11 cellular contexts compared by ENCODE assay signal in the genomic region with DNA sequence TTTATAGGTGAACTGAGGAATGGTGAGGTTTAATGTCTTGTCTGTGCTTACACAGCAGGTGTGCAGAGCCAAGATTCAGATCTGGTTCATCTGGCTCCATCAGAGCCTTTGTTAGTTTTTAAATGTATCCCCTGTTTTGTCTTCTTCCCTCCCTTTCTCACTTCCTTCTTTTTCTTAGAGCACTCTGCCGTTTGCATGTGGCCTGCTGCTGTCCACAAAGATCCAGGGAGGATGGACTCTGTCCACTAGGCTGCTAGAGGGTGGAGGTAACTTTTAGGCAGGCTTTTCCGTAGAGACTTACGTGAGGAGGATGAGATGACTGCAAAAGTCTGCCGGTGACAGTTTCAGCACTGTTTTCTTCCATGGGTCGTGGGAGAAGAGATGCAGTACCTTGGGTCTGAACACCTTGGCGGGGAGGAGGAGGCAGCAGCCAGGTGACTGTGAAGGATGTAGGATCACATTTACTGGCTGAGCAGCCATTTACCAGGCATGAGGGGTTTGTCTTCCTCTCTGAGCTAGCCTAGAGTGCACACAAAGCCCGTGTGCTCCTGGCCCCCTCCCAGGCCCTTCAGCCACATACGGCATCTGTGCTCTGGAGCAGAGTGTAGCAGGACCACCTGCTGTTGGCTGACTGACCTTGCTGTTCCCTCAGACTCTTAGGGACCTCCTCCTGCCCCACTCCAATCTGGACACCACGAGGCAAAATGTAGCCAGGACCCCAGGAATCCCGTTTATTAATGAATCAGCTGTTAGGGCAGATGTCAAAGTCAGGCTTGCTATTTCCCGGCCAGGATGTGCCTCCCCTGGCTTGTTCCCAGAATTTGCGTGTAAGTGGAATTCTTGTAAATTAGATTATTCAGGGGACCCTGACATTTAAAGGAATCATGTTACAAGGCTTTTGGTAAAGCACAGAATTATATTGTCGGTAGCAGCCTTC. TPM values are rescaled to one million over a fixed set of nuclear protein-coding genes. Genes with fewer than 3 reads are reported as not detected.
DNase-seq lines count a peak whose midpoint lies in the region; ATAC-seq and TF ChIP-seq lines count a peak whose summit lies in the region.
"Had no signal": no experiment of that assay in that cellular context is flagged by ENCODE, and none has a peak within 500 bp of the region (broad histone marks: within the 10 kb centered on the region; RNA-seq: fewer than 3 reads in every experiment).

No MANE protein-coding gene starts in this region.

- no peak for TF ChIP-seq EP300 in transverse colon (IDR thresholded peaks at IDR 0.05; ENCODE audit: low read depth)

- peaks cover 22 to 54% (median 26%) of the 10 kb centered on the region in 4 donors for H3K4me1 ChIP-seq in transverse colon

- peak overlapping the region; percentile 88 to 93 (median 90) for H3K27ac ChIP-seq in transverse colon

- peaks cover 39% of the 10 kb centered on the region for H3K36me3 Mint-ChIP-seq in activated T-helper 2 cell treated with anti-CD3 and anti-CD28 coated beads, Interferon-gamma antibody, Interleukin-2, Interleukin-4, amounts not matched to agents 10 μg/mL and 5 μg/mL and 100 μg/mL, durations not matched to agents 14 hours and 24 hours and 36 hours (ENCODE audit: low read depth)

- no peaks in the 10 kb centered on the region for H3K9me3 ChIP-seq in transverse colon

- TF ChIP-seq POLR2A in transverse colon (IDR thresholded peaks at IDR 0.05) (no peak), lower leg skin (IDR thresholded peaks at IDR 0.05) (no peak)

- H3K27me3 ChIP-seq in kidney epithelial cell (ENCODE audit: control insufficient read depth, insufficient read depth, low read length) (no peaks in the 10 kb centered on the region), transverse colon (no peaks in the 10 kb centered on the region)

- H3K4me3 Mint-ChIP-seq in activated T-helper 2 cell treated with anti-CD3 and anti-CD28 coated beads, Interferon-gamma antibody, Interleukin-2, Interleukin-4, amounts not matched to agents 10 μg/mL and 5 μg/mL and 100 μg/mL, durations not matched to agents 14 hours and 24 hours and 36 hours (ENCODE audit: low read depth), result peak overlapping the region; percentile 85

- H3K4me3 ChIP-seq in kidney epithelial cell (ENCODE audit: low read depth, low read length) (peak overlapping the region; percentile 80), transverse colon (peak overlapping the region in 3 of 4 donors; percentile 58 to 79 (median 62)), lower leg skin (ENCODE audit: low read depth, poor library complexity, severe bottlenecking) (no peak overlapping the region)

- 61 to 62% methylated on average over 6 to 12 of the region's 13 CpGs for WGBS in transverse colon (ENCODE audit: low coverage in 1 of 2), 2 donors
- 42 to 52% methylated on average over 12 to 13 of the region's 13 CpGs for WGBS in lower leg skin, 2 donors

- peaks cover 48% of the 10 kb centered on the region for H3K4me1 Mint-ChIP-seq in activated T-helper 2 cell treated with anti-CD3 and anti-CD28 coated beads, Interferon-gamma antibody, Interleukin-2, Interleukin-4, amounts not matched to agents 10 μg/mL and 5 μg/mL and 100 μg/mL, durations not matched to agents 14 hours and 24 hours and 36 hours (ENCODE audit: low read depth)

- TF ChIP-seq CTCF in kidney epithelial cell (IDR thresholded peaks at IDR 0.05; ENCODE audit: insufficient read depth, low read length, poor library complexity, severe bottlenecking) (no peak), transverse colon (IDR thresholded peaks at IDR 0.05) (no peak), lower leg skin (IDR thresholded peaks at IDR 0.05) (no peak)

- intact Hi-C loops in Right ventricle myocardium inferior (cut with DNase I), result loop anchor here (5.0 kb wide), 1 partner anchor 491 kb away; no protein-coding TSS in a partner anchor
- intact Hi-C loops in left cardiac atrium (cut with DNase I), result no loop called here
- intact Hi-C loops in activated T-helper 2 cell treated with anti-CD3 and anti-CD28 coated beads, Interferon-gamma antibody, Interleukin-2, Interleukin-4, amounts not matched to agents 10 μg/mL and 5 μg/mL and 100 μg/mL, durations not matched to agents 14 hours and 24 hours and 36 hours (cut with micrococcal nuclease), result loop anchor here (10.0 kb wide), 1 partner anchor 143 kb away; no protein-coding TSS in a partner anchor
- intact Hi-C loops in transverse colon (cut with DNase I; ENCODE audit: low total_unique reads), result no loop called here
- intact Hi-C loops in lower leg skin (cut with DNase I; ENCODE audit: low total_unique reads), result no loop called here

- in situ Hi-C loops in transverse colon (cut with MboI; ENCODE audit: low pct_ligation_motif_present in 1 of 4, low pct_unique_long_range_greater_than_20kb in 1 of 4, low sequenced_read_pairs in 3 of 4), result no loop called here

- H3K36me3 ChIP-seq in kidney epithelial cell (ENCODE audit: control insufficient read depth, insufficient read depth, low read length) (no peaks in the 10 kb centered on the region), transverse colon (no peaks in the 10 kb centered on the region)

- peak overlapping the region; percentile 51 for H3K27ac Mint-ChIP-seq in activated T-helper 2 cell treated with anti-CD3 and anti-CD28 coated beads, Interferon-gamma antibody, Interleukin-2, Interleukin-4, amounts not matched to agents 10 μg/mL and 5 μg/mL and 100 μg/mL, durations not matched to agents 14 hours and 24 hours and 36 hours

- ATAC-seq in Right ventricle myocardium inferior (no peak), left cardiac atrium (no peak)

- peak; percentile 34 for DNase-seq in Right ventricle myocardium inferior (ENCODE audit: missing footprints)
- DNase-seq in left cardiac atrium, result no peak
- no peak for DNase-seq in activated T-helper 2 cell treated with anti-CD3 and anti-CD28 coated beads, Interferon-gamma antibody, Interleukin-2, Interleukin-4, amounts not matched to agents 10 μg/mL and 5 μg/mL and 100 μg/mL, durations not matched to agents 14 hours and 24 hours and 36 hours (ENCODE audit: low spot score)
- no peak for DNase-seq in kidney epithelial cell (ENCODE audit: low read depth)
- no peak for DNase-seq in transverse colon
- no peak for DNase-seq in lower leg skin (ENCODE audit: low spot score in 2 of 2)
- no peak for DNase-seq in cerebellar nuclear complex (lab: John Stamatoyannopoulos, UW)
- no peak for DNase-seq in iPS-NIHi7 (ENCODE audit: extremely low spot score)
- DNase-seq: NCI-H1694 treated with DMSO at 0.1 percent for 48 hours had no signal

- H3K9me3 Mint-ChIP-seq in activated T-helper 2 cell treated with anti-CD3 and anti-CD28 coated beads, Interferon-gamma antibody, Interleukin-2, Interleukin-4, amounts not matched to agents 10 μg/mL and 5 μg/mL and 100 μg/mL, durations not matched to agents 14 hours and 24 hours and 36 hours, result no peaks in the 10 kb centered on the region

- no peaks in the 10 kb centered on the region for H3K27me3 Mint-ChIP-seq in activated T-helper 2 cell treated with anti-CD3 and anti-CD28 coated beads, Interferon-gamma antibody, Interleukin-2, Interleukin-4, amounts not matched to agents 10 μg/mL and 5 μg/mL and 100 μg/mL, durations not matched to agents 14 hours and 24 hours and 36 hours (ENCODE audit: low read depth)

RNA-seq across cellular contexts. Expression of gene NTMT1, which starts 1.9 kb away (rescaled TPM):
- total RNA-seq in Right ventricle myocardium inferior, result 72.1 TPM
- total RNA-seq in left cardiac atrium, result 10 to 100 TPM; 43.4 to 53.8 TPM
- total RNA-seq in activated T-helper 2 cell treated with anti-CD3 and anti-CD28 coated beads, Interferon-gamma antibody, Interleukin-2, Interleukin-4, amounts not matched to agents 10 μg/mL and 5 μg/mL and 100 μg/mL, durations not matched to agents 14 hours and 24 hours and 36 hours, result 58.4 and 61.5 TPM in 2 replicates
- 52.6 and 57.2 TPM in 2 replicates for total RNA-seq in kidney epithelial cell
- total RNA-seq in transverse colon, result 10 to 100 TPM; 11.3 to 19.1 (median 14.3) TPM
- 10 to 100 TPM; 19.7 to 31.0 (median 25.7) TPM for total RNA-seq in lower leg skin

RNA-seq across cellular contexts. Expression of gene C9orf50, which starts 6.9 kb away (rescaled TPM):
- not detected for total RNA-seq in Right ventricle myocardium inferior
- not detected for total RNA-seq in left cardiac atrium
- total RNA-seq in activated T-helper 2 cell treated with anti-CD3 and anti-CD28 coated beads, Interferon-gamma antibody, Interleukin-2, Interleukin-4, amounts not matched to agents 10 μg/mL and 5 μg/mL and 100 μg/mL, durations not matched to agents 14 hours and 24 hours and 36 hours, result not detected in 2 replicates
- total RNA-seq in kidney epithelial cell, result not detected in 2 replicates
- not detected for total RNA-seq in transverse colon
- total RNA-seq in lower leg skin, result not detected
- total RNA-seq: glomerular endothelial cell, urinary bladder had no signal

RNA-seq across cellular contexts. Expression of gene ASB6, which starts 14.1 kb away (rescaled TPM):
- total RNA-seq in Right ventricle myocardium inferior, result 9.3 TPM
- 10 to 100 TPM in 1 of 2 donors, 1 to 10 TPM in 1; 8.3 to 11.6 TPM for total RNA-seq in left cardiac atrium
- total RNA-seq in activated T-helper 2 cell treated with anti-CD3 and anti-CD28 coated beads, Interferon-gamma antibody, Interleukin-2, Interleukin-4, amounts not matched to agents 10 μg/mL and 5 μg/mL and 100 μg/mL, durations not matched to agents 14 hours and 24 hours and 36 hours, result 21.4 and 22.1 TPM in 2 replicates
- total RNA-seq in kidney epithelial cell, result 27.0 and 32.0 TPM in 2 replicates
- 10 to 100 TPM; 21.8 to 54.2 (median 29.6) TPM for total RNA-seq in transverse colon
- total RNA-seq in lower leg skin, result 10 to 100 TPM; 33.0 to 46.9 (median 40.1) TPM

RNA-seq across cellular contexts. Expression of gene PRRX2, which starts 37.6 kb away (rescaled TPM):
- total RNA-seq in Right ventricle myocardium inferior (0.54 TPM), left cardiac atrium (1 to 10 TPM; 1.8 to 5.3 TPM), kidney epithelial cell (0.27 TPM in 1 of 2 replicates, not detected in the other), transverse colon (under 1 TPM in 1 of 4 donors, not detected in 3; 0.41 TPM), lower leg skin (10 to 100 TPM; 10.7 to 24.1 (median 16.6) TPM)
- total RNA-seq in activated T-helper 2 cell treated with anti-CD3 and anti-CD28 coated beads, Interferon-gamma antibody, Interleukin-2, Interleukin-4, amounts not matched to agents 10 μg/mL and 5 μg/mL and 100 μg/mL, durations not matched to agents 14 hours and 24 hours and 36 hours, result 5.0 and 5.1 TPM in 2 replicates
- total RNA-seq: glomerular endothelial cell had no signal

Comparison
In these comparisons a context has a peak if more than half of its experiments do, and no peak if none do; other contexts are left out.
1. intact Hi-C loops: an anchor here in Right ventricle myocardium inferior (5.0 kb wide) and activated T-helper 2 cell treated with anti-CD3 and anti-CD28 coated beads, Interferon-gamma antibody, Interleukin-2, Interleukin-4, amounts not matched to agents 10 μg/mL and 5 μg/mL and 100 μg/mL, durations not matched to agents 14 hours and 24 hours and 36 hours (10.0 kb wide); none called in left cardiac atrium, transverse colon and lower leg skin.